Comparison of ENCODE assay signal across 27 cellular contexts in the genomic region with DNA sequence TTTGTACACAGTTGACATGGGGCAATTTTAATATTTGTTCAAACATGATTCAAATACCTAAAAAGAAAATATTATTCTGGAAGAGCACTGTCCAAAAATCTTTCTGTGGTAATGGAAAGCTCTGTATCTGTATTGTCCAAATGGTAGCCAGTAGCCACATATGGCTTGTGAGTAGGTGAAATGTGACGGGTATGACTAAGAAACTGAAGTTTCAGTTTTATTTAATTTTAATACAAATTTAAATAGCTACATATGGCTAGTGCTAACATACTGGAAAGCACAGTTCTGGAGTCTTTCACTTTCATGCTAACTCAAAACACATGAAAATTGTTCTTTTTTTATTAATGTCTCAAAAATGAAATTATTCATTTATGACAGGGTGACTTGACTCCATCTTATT.
A peak's percentile ranks its signal among the peaks of the same experiment; 100 is the strongest.
DNase-seq lines count a peak whose midpoint lies in the region; ATAC-seq, FAIRE-seq and TF ChIP-seq lines count a peak whose summit lies in the region.
"Had no signal": no experiment of that assay in that cellular context is flagged by ENCODE, and none has a peak within 500 bp of the region (broad histone marks: within the 10 kb centered on the region; RNA-seq: fewer than 3 reads in every experiment).

No MANE protein-coding gene starts in this region.

- CTCF ChIA-PET in GM12878 (lab: Yijun Ruan, JAX) = interaction anchor here (0.8 kb wide), 1 partner anchor 38 kb away, joined by 3 read pairs; no protein-coding TSS in a partner anchor

- TF ChIP-seq EP300 in GM12878 (IDR thresholded peaks at IDR 0.05; ENCODE audit: borderline replicate concordance in 1 of 2, control insufficient read depth in 1 of 2, low read depth in 2 of 2, low read length in 2 of 2) (no peak), stomach (IDR thresholded peaks at IDR 0.05) (no peak)

- H3K27ac ChIP-seq in GM12878 (ENCODE audit: control insufficient read depth, insufficient read depth) = no peak overlapping the region
- no peak overlapping the region for H3K27ac ChIP-seq in stomach
- H3K27ac ChIP-seq in uterus = no peak overlapping the region
- H3K27ac ChIP-seq in small intestine (ENCODE audit: low read depth in 1 of 2, low read length in 1 of 2) = no peak overlapping the region
- H3K27ac ChIP-seq: cardiac muscle cell, suprapubic skin had no signal

- H3K4me1 ChIP-seq in GM12878 (ENCODE audit: control insufficient read depth, insufficient read depth, low read length) (no peaks in the 10 kb centered on the region), stomach (no peaks in the 10 kb centered on the region), uterus (no peaks in the 10 kb centered on the region), small intestine (ENCODE audit: control insufficient read depth in 2 of 2, insufficient read depth in 1 of 2, low read depth in 1 of 2, low read length in 1 of 2) (no peaks in the 10 kb centered on the region)
- H3K4me1 ChIP-seq: suprapubic skin had no signal

- H3K27me3 ChIP-seq in GM12878 (replicated peaks in 1 of 2; ENCODE audit: control insufficient read depth in 2 of 2, insufficient read depth in 2 of 2, low read length in 1 of 2) (no peaks in the 10 kb centered on the region), stomach (no peaks in the 10 kb centered on the region), uterus (no peaks in the 10 kb centered on the region), small intestine (ENCODE audit: control insufficient read depth in 2 of 2, insufficient read depth in 2 of 2, low read length in 2 of 2) (no peaks in the 10 kb centered on the region)
- H3K27me3 ChIP-seq: BE2C, cardiac muscle cell, suprapubic skin had no signal

- POLR2A ChIA-PET in GM12878 (lab: Charles Lee) = no interaction called here

- no peaks in the 10 kb centered on the region for H4K20me1 ChIP-seq in GM12878 (ENCODE audit: control insufficient read depth, insufficient read depth)

- intact Hi-C loops in GM12878 (cut with micrococcal nuclease; ENCODE audit: unreplicated experiment) = no loop called here
- intact Hi-C loops in stomach (cut with DNase I; ENCODE audit: low total_unique reads) = no loop called here
- intact Hi-C loops in uterus (cut with DNase I; ENCODE audit: low total_unique reads) = no loop called here

- DNase-seq in GM12878 (ENCODE audit: low read depth, low spot score) = no peak
- no peak for DNase-seq in stomach
- DNase-seq in uterus = no peak
- no peak for DNase-seq in mesenteric fat pad (ENCODE audit: low spot score)
- DNase-seq in small intestine = no peak
- DNase-seq: activated CD4-positive, alpha-beta T cell treated with anti-CD3 and anti-CD28 coated beads, Interleukin-2, amount 10 ng/mL, durations not matched to agents 7 days and 5 days; activated naive CD4-positive, alpha-beta T cell treated with anti-CD3 and anti-CD28 coated beads, Interleukin-2, amount 50 U/mL, for 16 hours; amygdala; BE2C; dermis blood vessel endothelial cell; GDM1; H7; IMR-90; islet precursor cell; NCI-H1105; NCI-H1930; NCI-H774; retina; Right ventricle myocardium superior; T-helper 9 cell had no signal

- H2AFZ ChIP-seq in GM12878 (ENCODE audit: control insufficient read depth, low read depth, low read length) = no peak overlapping the region

- in situ Hi-C loops in GM12878 (cut with MboI) = no loop called here

- FAIRE-seq in GM12878 (lab: Jason Lieb, UNC) = no peak
- FAIRE-seq in small intestine (lab: Jason Lieb, UNC) = no peak

- H3K79me2 ChIP-seq in GM12878 (ENCODE audit: control insufficient read depth, insufficient read depth, low read length) = no peaks in the 10 kb centered on the region

- no peak for TF ChIP-seq RAD21 in GM12878 (IDR thresholded peaks at IDR 0.05; ENCODE audit: insufficient read depth, low read depth, low read length)

- TF ChIP-seq CTCF in GM12878 (IDR thresholded peaks at IDR 0.05 in 2 of 3, conservative IDR thresholded peaks at IDR 0.05 in 1 of 3; ENCODE audit: control insufficient read depth in 2 of 3, extremely low read depth in 1 of 3, insufficient read depth in 1 of 3, low read depth in 3 of 3, low read length in 3 of 3) = no peak
- no peak for TF ChIP-seq CTCF in stomach (IDR thresholded peaks at IDR 0.05)
- no peak for TF ChIP-seq CTCF in uterus (IDR thresholded peaks at IDR 0.05)

- RAD21 ChIA-PET in GM12878 (lab: Charles Lee; ENCODE audit: unreplicated experiment) = no interaction called here

- no peak overlapping the region for H3K4me2 ChIP-seq in GM12878 (ENCODE audit: control insufficient read depth, insufficient read depth)

- no peak overlapping the region for H3K9ac ChIP-seq in GM12878 (ENCODE audit: control insufficient read depth, insufficient read depth, low read length)

- no TSS peak for BruUV-seq in GM12878 (replicated peaks; lab: Mats Ljungman, UMichigan)

- H3K9me3 ChIP-seq in GM12878 (replicated peaks; ENCODE audit: control insufficient read depth, insufficient read depth, low read length) = no peaks in the 10 kb centered on the region
- H3K9me3 ChIP-seq in stomach = no peaks in the 10 kb centered on the region
- H3K9me3 ChIP-seq in uterus = no peaks in the 10 kb centered on the region
- no peaks in the 10 kb centered on the region for H3K9me3 ChIP-seq in small intestine (ENCODE audit: control insufficient read depth, low read depth)
- H3K9me3 ChIP-seq: BE2C, suprapubic skin had no signal

- 0% methylated on average over 1 of the region's 1 CpG for WGBS in GM12878 (ENCODE audit: insufficient coverage, insufficient replicate concordance, low lambda C conversion rate, missing lambda C conversion rate)
- 75 to 89% (median 81%) methylated on average over 1 of the region's 1 CpG for WGBS in stomach, 5 donors
- WGBS in small intestine, 3 donors = 43 to 78% (median 71%) methylated on average over 1 of the region's 1 CpG

- SMC1A ChIA-PET in GM12878 (lab: Charles Lee; ENCODE audit: uncharacterized antibody, unreplicated experiment) = no interaction called here

- ATAC-seq in GM18519 (IDR thresholded peaks at IDR 0.05; ENCODE audit: low FRiP score, unreplicated experiment) (peak; percentile 69), HG02610 (IDR thresholded peaks at IDR 0.05; ENCODE audit: unreplicated experiment) (peak; percentile 73), HG03432 (IDR thresholded peaks at IDR 0.05; ENCODE audit: unreplicated experiment) (peak; percentile 77), GM12878 (peak; percentile 48; the same call in 2 of the 3 replicates)
- ATAC-seq: natural killer cell treated with Interleukin-12 subunit alpha and Interleukin-12 subunit beta and Interleukin-15 and Interleukin-18, amount 100 ng/mL, for 72 hours; stimulated activated effector memory CD8-positive, alpha-beta T cell treated with anti-CD3 and anti-CD28 coated beads, Interleukin-12 subunit alpha, Interleukin-12 subunit beta, amount 100 ng/mL, for 72 hours had no signal

- no peaks in the 10 kb centered on the region for H3K36me3 ChIP-seq in GM12878 (ENCODE audit: control insufficient read depth in 2 of 2, insufficient read depth in 2 of 2, low read length in 1 of 2)
- no peaks in the 10 kb centered on the region for H3K36me3 ChIP-seq in stomach
- H3K36me3 ChIP-seq in uterus = no peaks in the 10 kb centered on the region
- H3K36me3 ChIP-seq in small intestine (ENCODE audit: control insufficient read depth in 2 of 2, insufficient read depth in 2 of 2, low read length in 2 of 2) = no peaks in the 10 kb centered on the region
- H3K36me3 ChIP-seq: BE2C, cardiac muscle cell, suprapubic skin had no signal

- H3K4me3 ChIP-seq in GM12878 (no peak overlapping the region), stomach (no peak overlapping the region), uterus (no peak overlapping the region), small intestine (ENCODE audit: low read depth in 1 of 2, low read length in 2 of 2) (no peak overlapping the region)
- H3K4me3 ChIP-seq: cardiac muscle cell, suprapubic skin had no signal

- no peak for TF ChIP-seq POLR2A in GM12878 (IDR thresholded peaks at IDR 0.05; ENCODE audit: low read depth, low read length)
- TF ChIP-seq POLR2A in stomach (IDR thresholded peaks at IDR 0.05) = no peak
- TF ChIP-seq POLR2A in uterus (IDR thresholded peaks at IDR 0.05) = no peak

TF ChIP-seq in GM12878, 131 proteins besides CTCF, POLR2A, EP300 and RAD21:
- TF ChIP-seq ZNF384 (IDR thresholded peaks at IDR 0.05; ENCODE audit: borderline replicate concordance, low read depth, low read length) (no peak), LARP7 (IDR thresholded peaks at IDR 0.05) (no peak), SMARCA5 (IDR thresholded peaks at IDR 0.05) (no peak)
- TF ChIP-seq, protein P1, sequence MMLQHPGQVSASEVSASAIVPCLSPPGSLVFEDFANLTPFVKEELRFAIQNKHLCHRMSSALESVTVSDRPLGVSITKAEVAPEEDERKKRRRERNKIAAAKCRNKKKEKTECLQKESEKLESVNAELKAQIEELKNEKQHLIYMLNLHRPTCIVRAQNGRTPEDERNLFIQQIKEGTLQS (IDR thresholded peaks at IDR 0.05; ENCODE audit: borderline replicate concordance, extremely low read depth, low read depth, low read length) = no peak
